1 cellular context compared by ENCODE assay signal in genomic region chr12:8771072-8771471, GRCh38.
TF ChIP-seq lines count a peak whose summit lies in the region.

No MANE protein-coding gene starts in this region.

TF ChIP-seq in HepG2, 621 proteins besides CTCF, POLR2A, EP300 and RAD21 (continued from another document):
- TF ChIP-seq ZNF503 (CRISPR knock-in tag; IDR thresholded peaks at IDR 0.05) = no peak
